Comparison of ENCODE assay signal across 8 cellular contexts in the genomic region with DNA sequence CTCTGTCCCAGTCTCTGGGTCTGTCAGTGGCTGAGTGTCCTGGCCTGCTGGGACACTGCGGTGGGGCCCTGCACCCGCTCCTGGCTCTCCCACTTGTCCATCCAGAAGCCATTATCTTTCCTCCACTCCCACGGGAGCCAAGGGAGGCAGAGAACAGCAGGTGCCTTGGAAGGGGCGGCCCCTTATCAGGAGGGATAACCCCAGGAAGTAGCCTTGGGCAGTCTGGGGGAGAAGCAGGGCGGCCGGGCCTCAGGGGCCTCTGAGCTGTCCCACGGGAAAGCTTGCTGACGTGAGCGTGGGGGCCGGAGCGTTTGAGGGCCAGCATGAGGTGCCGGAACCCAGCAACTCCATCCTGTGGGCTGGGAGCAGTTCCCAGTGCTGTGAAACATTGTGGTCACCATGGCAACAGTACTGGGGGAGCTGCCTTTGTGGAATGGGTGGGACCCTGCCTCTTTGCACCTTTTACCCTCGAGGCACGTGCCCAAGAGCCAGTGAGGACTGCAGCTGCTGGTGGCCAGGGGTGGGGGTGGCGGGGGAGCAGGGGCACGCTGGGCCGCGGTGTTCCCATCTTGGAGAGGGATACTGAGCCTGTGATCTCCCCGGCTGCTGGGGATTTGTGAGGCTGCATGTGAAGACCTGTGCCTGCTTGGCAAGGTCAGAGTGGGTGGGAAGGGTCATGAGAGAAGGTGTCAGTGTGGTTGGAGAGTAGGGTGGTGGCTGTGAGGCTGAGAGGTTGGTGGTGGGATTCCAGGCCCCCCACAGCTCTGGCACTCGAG. TPM values are rescaled to one million over a fixed set of nuclear protein-coding genes. Genes with fewer than 3 reads are reported as not detected.
DNase-seq lines count a peak whose midpoint lies in the region; ATAC-seq and TF ChIP-seq lines count a peak whose summit lies in the region.

No MANE protein-coding gene starts in this region.

- intact Hi-C loops in psoas muscle (cut with DNase I), result loop anchor here in 1 of 2 donors (10.0 kb wide), 1 partner anchor 193 kb away; no protein-coding TSS in a partner anchor

- H3K36me3 ChIP-seq in OCI-LY3 (replicated peaks; ENCODE audit: low read depth, low read length) (peaks cover 8% of the 10 kb centered on the region), psoas muscle (ENCODE audit: insufficient read depth in 1 of 2, low read depth in 1 of 2) (no peaks in the 10 kb centered on the region)

- no peak overlapping the region for H3K27ac Mint-ChIP-seq in activated CD8-positive, alpha-beta memory T cell treated with anti-CD3 and anti-CD28 coated beads, Interleukin-2, amount 10 ng/mL, durations not matched to agents 7 days and 5 days

- TF ChIP-seq CTCF in OCI-LY3 (IDR thresholded peaks at IDR 0.05; ENCODE audit: low read depth, low read length) (no peak), fibroblast of the aortic adventitia (IDR thresholded peaks at IDR 0.05; ENCODE audit: insufficient read depth, low read length) (no peak), psoas muscle (IDR thresholded peaks at IDR 0.05) (no peak)

- H2AFZ ChIP-seq in OCI-LY3 (ENCODE audit: low read depth, low read length), result no peak overlapping the region

- H3K27me3 ChIP-seq in OCI-LY3 (ENCODE audit: low read depth, low read length) (peaks cover 21% of the 10 kb centered on the region; the same call in 1 of the 2 replicates), psoas muscle (ENCODE audit: insufficient read depth in 3 of 3, low read length in 2 of 3) (no peaks in the 10 kb centered on the region)

- H3K9me3 ChIP-seq in OCI-LY3 (ENCODE audit: insufficient read depth, low read length) (no peaks in the 10 kb centered on the region), psoas muscle (no peaks in the 10 kb centered on the region)

- peaks cover 1% of the 10 kb centered on the region for H3K4me1 Mint-ChIP-seq in activated CD8-positive, alpha-beta memory T cell treated with anti-CD3 and anti-CD28 coated beads, Interleukin-2, amount 10 ng/mL, durations not matched to agents 7 days and 5 days

- no peaks in the 10 kb centered on the region for H3K9me3 Mint-ChIP-seq in activated CD8-positive, alpha-beta memory T cell treated with anti-CD3 and anti-CD28 coated beads, Interleukin-2, amount 10 ng/mL, durations not matched to agents 7 days and 5 days (ENCODE audit: low read depth)

- H3K9ac ChIP-seq in OCI-LY3 (ENCODE audit: low read length), result no peak overlapping the region

- peak in 1 of 4 donors; percentile 37 for ATAC-seq in psoas muscle
- ATAC-seq in GM21528 (IDR thresholded peaks at IDR 0.05; ENCODE audit: low FRiP score, unreplicated experiment), result no peak
- no peak for ATAC-seq in activated CD8-positive, alpha-beta memory T cell treated with anti-CD3 and anti-CD28 coated beads, Interleukin-2, amount 10 ng/mL, durations not matched to agents 7 days and 5 days

- peak overlapping the region; percentile 9 for H3K4me3 ChIP-seq in OCI-LY3 (ENCODE audit: low read length)
- no peak overlapping the region for H3K4me3 ChIP-seq in fibroblast of the aortic adventitia (ENCODE audit: low read depth, low read length)
- no peak overlapping the region for H3K4me3 ChIP-seq in psoas muscle

- no peaks in the 10 kb centered on the region for H3K27me3 Mint-ChIP-seq in activated CD8-positive, alpha-beta memory T cell treated with anti-CD3 and anti-CD28 coated beads, Interleukin-2, amount 10 ng/mL, durations not matched to agents 7 days and 5 days

- peak; percentile 63 for DNase-seq in EL
- peak; percentile 81 for DNase-seq in fibroblast of the aortic adventitia (ENCODE audit: low read depth)
- DNase-seq in psoas muscle, result peak; percentile 69 to 82
- no peak for DNase-seq in NCI-H2196 (lab: John Stamatoyannopoulos, UW; ENCODE audit: unreplicated experiment)
- no peak for DNase-seq in SIG-M5 (lab: John Stamatoyannopoulos, UW)
- DNase-seq in activated CD8-positive, alpha-beta memory T cell treated with anti-CD3 and anti-CD28 coated beads, Interleukin-2, amount 10 ng/mL, durations not matched to agents 7 days and 5 days, result no peak

- peaks cover 4% of the 10 kb centered on the region for H3K79me2 ChIP-seq in OCI-LY3 (ENCODE audit: low read length)

- H3K36me3 Mint-ChIP-seq in activated CD8-positive, alpha-beta memory T cell treated with anti-CD3 and anti-CD28 coated beads, Interleukin-2, amount 10 ng/mL, durations not matched to agents 7 days and 5 days, result no peaks in the 10 kb centered on the region

- H4K20me1 ChIP-seq in OCI-LY3 (ENCODE audit: insufficient read depth, low read length), result peaks cover 57% of the 10 kb centered on the region

- H3K4me2 ChIP-seq in OCI-LY3 (ENCODE audit: low read length), result peak overlapping the region; percentile 90

- H3K4me1 ChIP-seq in OCI-LY3 (ENCODE audit: low read length) (peaks cover 34% of the 10 kb centered on the region), psoas muscle (peaks cover 28% of the 10 kb centered on the region)

- 55 to 62% (median 55%) methylated on average over 19 to 20 of the region's 20 CpGs for WGBS in psoas muscle, 3 donors

- CTCF ChIA-PET in activated CD8-positive, alpha-beta memory T cell treated with anti-CD3 and anti-CD28 coated beads, Interleukin-2, amount 10 ng/mL, durations not matched to agents 7 days and 5 days (lab: Charles Lee), result no interaction called here

- H3K27ac ChIP-seq in OCI-LY3 (ENCODE audit: low read length) (no peak overlapping the region), psoas muscle (peak overlapping the region; percentile 89)

- no peak overlapping the region for H3K4me3 Mint-ChIP-seq in activated CD8-positive, alpha-beta memory T cell treated with anti-CD3 and anti-CD28 coated beads, Interleukin-2, amount 10 ng/mL, durations not matched to agents 7 days and 5 days

RNA-seq across cellular contexts. Expression of a gene that starts 20.9 kb away (rescaled TPM):
- total RNA-seq in fibroblast of the aortic adventitia (ENCODE audit: low replicate concordance) (3.9 and 5.2 TPM in 2 replicates), psoas muscle (1 to 10 TPM; 5.2 to 9.9 (median 7.0) TPM)
- polyA plus RNA-seq in psoas muscle, result 1 to 10 TPM; 3.1 to 4.1 (median 3.5) TPM
- total RNA-seq in activated CD8-positive, alpha-beta memory T cell treated with anti-CD3 and anti-CD28 coated beads, Interleukin-2, amount 10 ng/mL, durations not matched to agents 7 days and 5 days, result 10 to 100 TPM; 12.8 to 15.8 TPM

RNA-seq across cellular contexts. Expression of a gene that starts 25.7 kb away (rescaled TPM):
- total RNA-seq in fibroblast of the aortic adventitia (ENCODE audit: low replicate concordance), result 1.1 and 2.4 TPM in 2 replicates
- total RNA-seq in psoas muscle, result 10 to 100 TPM in 2 of 4 donors, 1 to 10 TPM in 2; 8.1 to 12.5 (median 9.6) TPM
- polyA plus RNA-seq in psoas muscle, result 1 to 10 TPM; 4.5 to 6.6 (median 6.3) TPM
- total RNA-seq in activated CD8-positive, alpha-beta memory T cell treated with anti-CD3 and anti-CD28 coated beads, Interleukin-2, amount 10 ng/mL, durations not matched to agents 7 days and 5 days, result 1 to 10 TPM; 5.9 to 6.4 TPM

RNA-seq across cellular contexts. Expression of a gene that starts 45.1 kb away (rescaled TPM):
- total RNA-seq in fibroblast of the aortic adventitia (ENCODE audit: low replicate concordance) (1.2 and 2.2 TPM in 2 replicates), psoas muscle (1 to 10 TPM in 3 of 4 donors, under 1 TPM in 1; 0.79 to 3.2 (median 2.6) TPM)
- 1 to 10 TPM in 2 of 3 donors, under 1 TPM in 1; 0.85 to 4.8 (median 1.5) TPM for polyA plus RNA-seq in psoas muscle
- total RNA-seq in activated CD8-positive, alpha-beta memory T cell treated with anti-CD3 and anti-CD28 coated beads, Interleukin-2, amount 10 ng/mL, durations not matched to agents 7 days and 5 days, result not detected

RNA-seq across cellular contexts. Expression of a gene that starts 51.2 kb away (rescaled TPM):
- 16.5 and 69.1 TPM in 2 replicates for total RNA-seq in fibroblast of the aortic adventitia (ENCODE audit: low replicate concordance)
- 10 to 100 TPM in 3 of 4 donors, 1 to 10 TPM in 1; 8.3 to 20.2 (median 14.2) TPM for total RNA-seq in psoas muscle
- polyA plus RNA-seq in psoas muscle, result 10 to 100 TPM; 15.6 to 28.4 (median 19.3) TPM
- not detected for total RNA-seq in activated CD8-positive, alpha-beta memory T cell treated with anti-CD3 and anti-CD28 coated beads, Interleukin-2, amount 10 ng/mL, durations not matched to agents 7 days and 5 days

Comparison
In these comparisons a context has a peak if more than half of its experiments do, and no peak if none do; other contexts are left out.
1. DNase-seq: peak in EL (single experiment), fibroblast of the aortic adventitia (single experiment) and psoas muscle (2 of 2); none in NCI-H2196 (single experiment), SIG-M5 (single experiment) and activated CD8-positive, alpha-beta memory T cell treated with anti-CD3 and anti-CD28 coated beads, Interleukin-2, amount 10 ng/mL, durations not matched to agents 7 days and 5 days (single experiment).